In genomic region chr12:69951108-69951507, GRCh38 we compare ENCODE assay signal across 9 cellular contexts.
"Had no signal": no experiment of that assay in that cellular context is flagged by ENCODE, and none has a peak within 500 bp of the region (broad histone marks: within the 10 kb centered on the region; RNA-seq: fewer than 3 reads in every experiment).

No MANE protein-coding gene starts in this region.

- H3K4me3 ChIP-seq: GM23248, GM23338, HAP-1 had no signal

- H3K9ac ChIP-seq: GM23248 had no signal

- H3K36me3 ChIP-seq: HAP-1 had no signal

- H3K27ac ChIP-seq: GM23248 had no signal

- FAIRE-seq: H54 had no signal

- H3K4me3 Mint-ChIP-seq: GM23338, H9, HFFc6 had no signal

- H3K27ac Mint-ChIP-seq: GM23338, HFFc6 had no signal

- DNase-seq: GM23248, GOT3, H7, H9, HCEC 1CT, HFFc6 had no signal

- H3K9me3 Mint-ChIP-seq: HFFc6 had no signal

- H3K4me1 ChIP-seq: HAP-1 had no signal

- H2AFZ ChIP-seq: GM23248 had no signal

- H3K9me3 ChIP-seq: HAP-1 had no signal
